ENCODE assay signal across 17 cellular contexts in the genomic region with DNA sequence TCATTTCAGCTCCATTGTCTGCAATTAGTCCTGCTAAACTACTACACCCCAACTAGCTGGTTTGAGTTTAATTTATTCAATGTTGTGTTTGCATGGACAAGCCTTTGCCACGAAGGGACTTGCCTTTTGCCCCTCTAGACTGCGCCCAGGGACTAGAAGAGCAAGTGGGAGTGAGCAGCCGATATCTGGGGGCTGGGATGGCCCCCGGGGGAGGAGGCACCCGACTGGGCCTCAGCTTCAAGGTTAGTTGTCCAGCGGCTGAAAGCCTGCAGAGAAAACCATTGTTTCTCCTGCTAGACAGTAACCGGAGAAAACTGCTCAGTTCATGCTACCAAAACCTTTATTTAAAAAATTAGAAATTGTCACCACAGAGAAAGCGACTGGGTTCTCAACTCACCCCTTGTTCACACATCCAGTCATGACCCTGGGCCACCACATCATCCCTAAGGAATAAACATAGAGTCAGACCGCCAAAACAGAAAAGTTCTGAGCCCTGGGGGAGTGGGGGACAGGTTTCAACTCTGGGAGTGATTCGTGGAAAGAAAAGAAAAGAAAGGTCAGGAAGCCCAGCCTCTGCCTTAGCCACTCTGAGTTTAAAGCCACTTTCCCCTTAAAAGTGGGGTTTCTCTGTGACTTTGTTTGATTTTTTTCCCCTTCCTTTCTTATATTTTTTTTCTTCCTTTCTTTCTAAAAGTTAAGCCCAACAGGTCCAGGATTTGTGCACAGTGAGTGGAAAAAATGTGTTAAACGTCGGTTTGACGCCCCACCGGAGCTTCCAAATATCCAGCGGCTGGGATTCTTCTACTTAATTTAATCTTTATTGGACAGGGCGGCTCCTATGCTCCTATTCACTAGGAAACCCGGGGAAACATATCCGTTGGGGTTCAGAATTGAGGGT. TPM values are rescaled to one million over a fixed set of nuclear protein-coding genes. Genes with fewer than 3 reads are reported as not detected.
DNase-seq lines count a peak whose midpoint lies in the region; ATAC-seq, FAIRE-seq and TF ChIP-seq lines count a peak whose summit lies in the region.
"Had no signal": no experiment of that assay in that cellular context is flagged by ENCODE, and none has a peak within 500 bp of the region (broad histone marks: within the 10 kb centered on the region; RNA-seq: fewer than 3 reads in every experiment).

No MANE protein-coding gene starts in this region.

- ATAC-seq in GM23338 (no peak), HG02938 (IDR thresholded peaks at IDR 0.05; ENCODE audit: unreplicated experiment) (no peak), sciatic nerve (no peak)
- ATAC-seq: body of pancreas, left lobe of liver had no signal

- peaks cover 57% of the 10 kb centered on the region for H3F3A ChIP-seq in GM23338 (replicated peaks; ENCODE audit: low read depth)

- no peaks in the 10 kb centered on the region for H3K79me2 ChIP-seq in GM23338 (replicated peaks; ENCODE audit: insufficient read depth)

- H2AFZ ChIP-seq in GM23338, result no peak overlapping the region

- H3K36me3 Mint-ChIP-seq in GM23338 (ENCODE audit: low read depth), result no peaks in the 10 kb centered on the region; the same call in 2 of the 3 replicates

- TF ChIP-seq CTCF in GM23338 (conservative IDR thresholded peaks at IDR 0.05; ENCODE audit: low read depth in 2 of 2) (no peak), prostate gland (IDR thresholded peaks at IDR 0.05) (no peak)

- TF ChIP-seq POLR2A in prostate gland (IDR thresholded peaks at IDR 0.05), result no peak

- peaks cover 2% of the 10 kb centered on the region; the same call in 1 of the 3 replicates for H3K9me3 Mint-ChIP-seq in GM23338

- H3K9ac ChIP-seq in iPS-15b (ENCODE audit: low read depth, low read length), result no peak overlapping the region

- H3K27ac ChIP-seq in GM23338 (ENCODE audit: low read depth) (no peak overlapping the region), prostate gland (peak overlapping the region; percentile 69 to 81), small intestine (ENCODE audit: low read depth in 1 of 2, low read length in 1 of 2) (no peak overlapping the region)
- H3K27ac ChIP-seq: body of pancreas had no signal

- peak overlapping the region; percentile 90 for H3K4me2 ChIP-seq in GM23338

- no peak overlapping the region for H3K4me3 Mint-ChIP-seq in GM23338

- peaks cover 83% of the 10 kb centered on the region for H3K4me1 ChIP-seq in GM23338 (ENCODE audit: insufficient read depth)
- peaks cover 10% of the 10 kb centered on the region for H3K4me1 ChIP-seq in iPS-15b (ENCODE audit: control insufficient read depth, insufficient read depth, low read length)
- H3K4me1 ChIP-seq in prostate gland (replicated peaks), result peaks cover 3% of the 10 kb centered on the region
- peaks cover 0 to 4% of the 10 kb centered on the region in 2 donors for H3K4me1 ChIP-seq in small intestine (ENCODE audit: control insufficient read depth in 2 of 2, insufficient read depth in 1 of 2, low read depth in 1 of 2, low read length in 1 of 2)

- H3K27me3 ChIP-seq in GM23338 (ENCODE audit: insufficient read depth) (peaks cover 100% of the 10 kb centered on the region), iPS-15b (ENCODE audit: control insufficient read depth, insufficient read depth, low read length) (peaks cover 94% of the 10 kb centered on the region), prostate gland (replicated peaks; ENCODE audit: insufficient read depth) (peaks cover 16% of the 10 kb centered on the region), small intestine (ENCODE audit: control insufficient read depth in 2 of 2, insufficient read depth in 2 of 2, low read length in 2 of 2) (peaks cover 23 to 38% of the 10 kb centered on the region in 2 donors)

- WGBS in prostate gland, result 36% methylated on average over 18 of the region's 18 CpGs
- 9 to 28% (median 20%) methylated on average over 18 of the region's 18 CpGs for WGBS in small intestine, 3 donors

- no peaks in the 10 kb centered on the region for H3K9me3 ChIP-seq in iPS-15b (ENCODE audit: control insufficient read depth, insufficient read depth, low read length)
- no peaks in the 10 kb centered on the region for H3K9me3 ChIP-seq in prostate gland
- no peaks in the 10 kb centered on the region for H3K9me3 ChIP-seq in small intestine (ENCODE audit: control insufficient read depth, low read depth)
- H3K9me3 ChIP-seq: body of pancreas had no signal

- H3K27ac Mint-ChIP-seq in GM23338, result no peak overlapping the region

- intact Hi-C loops in prostate gland (cut with DNase I), result loop anchor here (10.0 kb wide), 2 partner anchors 149 to 1121 kb away; no protein-coding TSS in a partner anchor
- intact Hi-C loops in sciatic nerve (cut with DNase I), result no loop called here

- H3K4me1 Mint-ChIP-seq in GM23338, result peaks cover 53% of the 10 kb centered on the region

- DNase-seq in GM23338 (ENCODE audit: low spot score) (no peak), astrocyte of the hippocampus (ENCODE audit: low read depth, low spot score) (peak; percentile 37), prostate gland (ENCODE audit: low spot score) (no peak), small intestine (no peak), RPMI8226 (no peak), sciatic nerve (ENCODE audit: low spot score) (no peak)
- DNase-seq: activated CD4-positive, CD25-positive, alpha-beta regulatory T cell; activated naive CD4-positive, alpha-beta T cell; body of pancreas; hypothalamus; NCI-H187; NCI-H446; SIG-M5; T-helper 2 cell had no signal

- FAIRE-seq in small intestine (lab: Jason Lieb, UNC), result no peak

- no peaks in the 10 kb centered on the region for H3K9me2 ChIP-seq in GM23338 (ENCODE audit: insufficient read depth)

- H3K36me3 ChIP-seq in GM23338 (ENCODE audit: insufficient read depth), result no peaks in the 10 kb centered on the region
- H3K36me3 ChIP-seq in iPS-15b (ENCODE audit: control insufficient read depth, insufficient read depth, low read length), result no peaks in the 10 kb centered on the region
- no peaks in the 10 kb centered on the region for H3K36me3 ChIP-seq in prostate gland
- H3K36me3 ChIP-seq in small intestine (ENCODE audit: control insufficient read depth in 2 of 2, insufficient read depth in 2 of 2, low read length in 2 of 2), result no peaks in the 10 kb centered on the region

- peaks cover 52% of the 10 kb centered on the region for H4K20me1 ChIP-seq in GM23338 (replicated peaks; ENCODE audit: insufficient read depth)

- H3K4me3 ChIP-seq in GM23338, result no peak overlapping the region; the same call in 1 of the 2 replicates
- H3K4me3 ChIP-seq in iPS-15b (ENCODE audit: low read depth, low read length), result peak overlapping the region; percentile 40
- H3K4me3 ChIP-seq in prostate gland, result no peak overlapping the region
- H3K4me3 ChIP-seq in small intestine (ENCODE audit: low read depth in 1 of 2, low read length in 2 of 2), result no peak overlapping the region
- H3K4me3 ChIP-seq: body of pancreas had no signal

- peaks cover 10% of the 10 kb centered on the region for H3K27me3 Mint-ChIP-seq in GM23338 (ENCODE audit: insufficient read depth, low read depth, poor library complexity)

TF ChIP-seq in GM23338, 12 proteins besides CTCF, POLR2A, EP300 and RAD21:
- TF ChIP-seq, protein P1, sequence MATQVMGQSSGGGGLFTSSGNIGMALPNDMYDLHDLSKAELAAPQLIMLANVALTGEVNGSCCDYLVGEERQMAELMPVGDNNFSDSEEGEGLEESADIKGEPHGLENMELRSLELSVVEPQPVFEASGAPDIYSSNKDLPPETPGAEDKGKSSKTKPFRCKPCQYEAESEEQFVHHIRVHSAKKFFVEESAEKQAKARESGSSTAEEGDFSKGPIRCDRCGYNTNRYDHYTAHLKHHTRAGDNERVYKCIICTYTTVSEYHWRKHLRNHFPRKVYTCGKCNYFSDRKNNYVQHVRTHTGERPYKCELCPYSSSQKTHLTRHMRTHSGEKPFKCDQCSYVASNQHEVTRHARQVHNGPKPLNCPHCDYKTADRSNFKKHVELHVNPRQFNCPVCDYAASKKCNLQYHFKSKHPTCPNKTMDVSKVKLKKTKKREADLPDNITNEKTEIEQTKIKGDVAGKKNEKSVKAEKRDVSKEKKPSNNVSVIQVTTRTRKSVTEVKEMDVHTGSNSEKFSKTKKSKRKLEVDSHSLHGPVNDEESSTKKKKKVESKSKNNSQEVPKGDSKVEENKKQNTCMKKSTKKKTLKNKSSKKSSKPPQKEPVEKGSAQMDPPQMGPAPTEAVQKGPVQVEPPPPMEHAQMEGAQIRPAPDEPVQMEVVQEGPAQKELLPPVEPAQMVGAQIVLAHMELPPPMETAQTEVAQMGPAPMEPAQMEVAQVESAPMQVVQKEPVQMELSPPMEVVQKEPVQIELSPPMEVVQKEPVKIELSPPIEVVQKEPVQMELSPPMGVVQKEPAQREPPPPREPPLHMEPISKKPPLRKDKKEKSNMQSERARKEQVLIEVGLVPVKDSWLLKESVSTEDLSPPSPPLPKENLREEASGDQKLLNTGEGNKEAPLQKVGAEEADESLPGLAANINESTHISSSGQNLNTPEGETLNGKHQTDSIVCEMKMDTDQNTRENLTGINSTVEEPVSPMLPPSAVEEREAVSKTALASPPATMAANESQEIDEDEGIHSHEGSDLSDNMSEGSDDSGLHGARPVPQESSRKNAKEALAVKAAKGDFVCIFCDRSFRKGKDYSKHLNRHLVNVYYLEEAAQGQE (IDR thresholded peaks at IDR 0.05; ENCODE audit: unreplicated experiment), result no peak
- TF ChIP-seq EZH2 (IDR thresholded peaks at IDR 0.05; ENCODE audit: low read depth, unreplicated experiment), result peak; percentile 70

RNA-seq across cellular contexts. Expression of gene NR2F1-AS1, which starts 6.7 kb away (rescaled TPM):
- 0.59 and 3.0 TPM in 2 replicates for total RNA-seq in GM23338 (2014; rRNA removed; shearing (Covaris generic))
- polyA plus RNA-seq in GM23338 (2016; fragmentation: Nextera tagmentation; extraction: Ambion mirVana), result 4.5 and 9.2 TPM in 2 replicates
- 10 to 100 TPM; 11.9 to 12.4 TPM for total RNA-seq in prostate gland
- polyA plus RNA-seq in small intestine, result 1 to 10 TPM in 2 of 3 donors, under 1 TPM in 1; 0.89 to 4.4 (median 3.5) TPM
- total RNA-seq in sciatic nerve, result 49.3 TPM

RNA-seq across cellular contexts. Expression of gene NR2F1, which starts 8.7 kb away (rescaled TPM):
- total RNA-seq in GM23338 (2014; rRNA removed; shearing (Covaris generic)), result not detected in 2 replicates
- polyA plus RNA-seq in GM23338 (2016; fragmentation: Nextera tagmentation; extraction: Ambion mirVana), result not detected in 2 replicates
- 10 to 100 TPM; 14.9 to 49.3 TPM for total RNA-seq in prostate gland
- 10 to 100 TPM in 1 of 3 donors, 1 to 10 TPM in 1, under 1 TPM in 1; 0.67 to 12.1 (median 3.5) TPM for polyA plus RNA-seq in small intestine
- total RNA-seq in sciatic nerve, result 181 TPM

Comparison
In these comparisons a context has a peak if more than half of its experiments do, and no peak if none do; other contexts are left out.
1. H3K27ac ChIP-seq: peak in prostate gland (2 of 2); none in GM23338 (single experiment) and small intestine (0 of 2).
2. RNA of gene NR2F1, which starts 8.7 kb away (total RNA-seq): 181 TPM in sciatic nerve (single experiment) and 14.9 to 49.3 TPM in prostate gland; not detected in GM23338; every median in the first group is over 10 times any median in the second.